Comparison of ENCODE assay signal across 15 cellular contexts in genomic region chr3:99627062-99627826, GRCh38. TPM values are rescaled to one million over a fixed set of nuclear protein-coding genes. Genes with fewer than 3 reads are reported as not detected.
DNase-seq lines count a peak whose midpoint lies in the region; ATAC-seq, FAIRE-seq and TF ChIP-seq lines count a peak whose summit lies in the region.
"Had no signal": no experiment of that assay in that cellular context is flagged by ENCODE, and none has a peak within 500 bp of the region (broad histone marks: within the 10 kb centered on the region; RNA-seq: fewer than 3 reads in every experiment).

No MANE protein-coding gene starts in this region.

- no peaks in the 10 kb centered on the region for H4K20me1 ChIP-seq in keratinocyte (ENCODE audit: control insufficient read depth, extremely low read depth, insufficient read depth, low read length)

- no peaks in the 10 kb centered on the region for H3K9me1 ChIP-seq in keratinocyte (ENCODE audit: control insufficient read depth, extremely low read depth, insufficient read depth, low read length)

- no peak overlapping the region for H2AFZ ChIP-seq in keratinocyte (ENCODE audit: control insufficient read depth, low read length)

- H3K9ac ChIP-seq in keratinocyte (ENCODE audit: control insufficient read depth, extremely low read depth, insufficient read depth, low read length) = no peak overlapping the region

- no peaks in the 10 kb centered on the region for H3K27me3 ChIP-seq in keratinocyte (ENCODE audit: control insufficient read depth, extremely low read depth, insufficient read depth, low read length)
- H3K27me3 ChIP-seq: SJCRH30 had no signal

- DNase-seq in EL = peak; percentile 56
- no peak for DNase-seq in keratinocyte (ENCODE audit: low read depth, low spot score)
- DNase-seq in globus pallidus (ENCODE audit: low spot score) = no peak
- no peak for DNase-seq in glomerular visceral epithelial cell (ENCODE audit: extremely low spot score)
- no peak for DNase-seq in activated T-cell treated with anti-CD3 and anti-CD28 coated beads, Interleukin-2, amount 50 U/mL, for 48 hours
- DNase-seq: activated CD4-positive, alpha-beta memory T cell treated with anti-CD3 and anti-CD28 coated beads, Interleukin-2, amount 10 ng/mL, durations not matched to agents 7 days and 5 days; KG1; NCI-H510A; nephron progenitor cell had no signal

- no peaks in the 10 kb centered on the region for H3K9me3 ChIP-seq in keratinocyte (ENCODE audit: control insufficient read depth, low read depth, low read length)
- H3K9me3 ChIP-seq: SJCRH30 had no signal

- H3K4me2 ChIP-seq in keratinocyte (ENCODE audit: control insufficient read depth, extremely low read depth, insufficient read depth, low read depth, low read length) = no peak overlapping the region

- peaks cover 17% of the 10 kb centered on the region for H3K4me1 ChIP-seq in keratinocyte (ENCODE audit: control insufficient read depth, extremely low read depth, insufficient read depth, low read length)

- H3K79me2 ChIP-seq in keratinocyte (ENCODE audit: control insufficient read depth, insufficient read depth, low read length) = no peaks in the 10 kb centered on the region

- TF ChIP-seq CTCF in VCaP (conservative IDR thresholded peaks at IDR 0.05) = 0 out of 2 replicates have a peak, but pooled peaks have one; percentile 7
- peak in 1 of 3 experiments; percentile 5 for TF ChIP-seq CTCF in keratinocyte (optimal IDR thresholded peaks at IDR 0.05 in 1 of 3, IDR thresholded peaks at IDR 0.05 in 1 of 3, conservative IDR thresholded peaks at IDR 0.05 in 1 of 3; ENCODE audit: extremely low read depth in 1 of 3, insufficient read depth in 2 of 3, low read length in 3 of 3)

- ATAC-seq in HG02610 (IDR thresholded peaks at IDR 0.05; ENCODE audit: unreplicated experiment) (peak; percentile 15), GM21737 (IDR thresholded peaks at IDR 0.05; ENCODE audit: unreplicated experiment) (no peak)

- dilution Hi-C loops in keratinocyte (cut with MboI; ENCODE audit: extremely low pct_ligation_motif_present, low sequenced_read_pairs) = no loop called here

- H3K27ac ChIP-seq in VCaP = no peak overlapping the region
- H3K27ac ChIP-seq in keratinocyte (ENCODE audit: control insufficient read depth, insufficient read depth, low read length) = no peak overlapping the region
- H3K27ac ChIP-seq: epithelial cell of prostate, SJCRH30 had no signal

- no peaks in the 10 kb centered on the region for H3K36me3 ChIP-seq in keratinocyte (ENCODE audit: control insufficient read depth in 2 of 2, extremely low read depth in 1 of 2, insufficient read depth in 2 of 2, low read length in 2 of 2)
- H3K36me3 ChIP-seq: SJCRH30 had no signal

- FAIRE-seq in keratinocyte (lab: Jason Lieb, UNC) = peak; percentile 69
- FAIRE-seq: GM12891 had no signal

- H3K4me3 ChIP-seq in keratinocyte (ENCODE audit: control insufficient read depth in 2 of 3, extremely low read depth in 1 of 3, insufficient read depth in 2 of 3, low read depth in 1 of 3, low read length in 3 of 3) = no peak overlapping the region
- H3K4me3 ChIP-seq: SJCRH30 had no signal

RNA-seq across cellular contexts. Expression of gene COL8A1, which starts 11.2 kb away (rescaled TPM):
- polyA plus RNA-seq in keratinocyte = 98.8 to 180 TPM (median 102 TPM) in 3 replicates
- polyA plus RNA-seq in keratinocyte (2011; ENCODE audit: low read depth) = 12.5 TPM
- 27.9 and 31.0 TPM in 2 replicates for polyA plus RNA-seq in keratinocyte (2011; cell fraction: cytosol; rRNA removed)
- 202 and 239 TPM in 2 replicates for polyA plus RNA-seq in keratinocyte (2011; cell fraction: nucleus; rRNA removed)
- polyA plus RNA-seq in keratinocyte (2012; ENCODE audit: low replicate concordance) = 18.4 and 115 TPM in 2 replicates
- polyA minus RNA-seq in keratinocyte = 199 to 251 TPM (median 214 TPM) in 3 replicates
- polyA minus RNA-seq in keratinocyte (2011; cell fraction: cytosol; rRNA and poly(A)+ RNA removed) = 59.1 TPM
- 197 and 453 TPM in 2 replicates for polyA minus RNA-seq in keratinocyte (2011; cell fraction: nucleus; rRNA and poly(A)+ RNA removed)
